8 cellular contexts compared by ENCODE assay signal in the genomic region with DNA sequence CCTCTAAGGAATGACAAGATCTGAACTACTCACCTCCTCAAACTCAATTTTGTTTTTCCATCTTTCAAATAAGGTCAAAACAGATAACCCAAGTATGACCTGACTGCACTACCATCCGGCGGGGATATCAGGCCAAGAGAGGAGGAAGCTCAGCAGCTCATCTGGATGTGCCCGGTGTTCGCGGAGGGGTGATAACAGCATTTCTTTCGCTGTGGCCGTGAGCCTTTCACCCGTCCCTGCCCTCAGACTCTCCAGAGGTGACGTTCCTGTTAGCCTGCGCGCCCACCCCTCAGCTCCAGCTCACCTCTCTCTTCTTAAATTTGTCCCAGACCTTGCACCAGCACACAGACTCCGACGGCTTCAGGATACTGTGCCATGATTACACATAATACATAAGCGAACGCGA. TPM values are rescaled to one million over a fixed set of nuclear protein-coding genes. Genes with fewer than 3 reads are reported as not detected.
A peak's percentile ranks its signal among the peaks of the same experiment; 100 is the strongest.
DNase-seq lines count a peak whose midpoint lies in the region; ATAC-seq and TF ChIP-seq lines count a peak whose summit lies in the region.

No MANE protein-coding gene starts in this region.

- H3K9ac ChIP-seq in DND-41 (ENCODE audit: low read depth, low read length): peak overlapping the region; percentile 95

- peaks cover 35% of the 10 kb centered on the region for H3K4me1 ChIP-seq in DND-41 (ENCODE audit: insufficient read depth, low read length)

- H3K4me1 Mint-ChIP-seq in endothelial cell (ENCODE audit: unreplicated experiment) (no peaks in the 10 kb centered on the region), naive B cell (peaks cover 19 to 57% (median 27%) of the 10 kb centered on the region in 3 donors), type B pancreatic cell (ENCODE audit: unreplicated experiment) (peaks cover 11% of the 10 kb centered on the region)

- H3K27ac Mint-ChIP-seq in endothelial cell (ENCODE audit: unreplicated experiment) (peak overlapping the region; percentile 53), naive B cell (peak overlapping the region; percentile 90 to 99 (median 98)), type B pancreatic cell (peak overlapping the region; percentile 81)

- H3K9me3 Mint-ChIP-seq in endothelial cell (ENCODE audit: unreplicated experiment) (peaks cover 14% of the 10 kb centered on the region), naive B cell (no peaks in the 10 kb centered on the region), type B pancreatic cell (peaks cover 11% of the 10 kb centered on the region)

- peaks cover 44% of the 10 kb centered on the region for H3K79me2 ChIP-seq in DND-41 (ENCODE audit: insufficient read depth, low read length)

- H3K4me3 ChIP-seq in DND-41 (ENCODE audit: low read depth in 1 of 2, low read length in 2 of 2) (peak overlapping the region; percentile 80 to 81), HL-60 (replicated peaks; ENCODE audit: insufficient read depth, low read length) (peak overlapping the region; percentile 79)

- DNase-seq in DND-41: peak; percentile 44
- peak; percentile 8 to 37 for DNase-seq in HL-60 (ENCODE audit: low read depth in 1 of 2, low spot score in 1 of 2)
- peak; percentile 17 for DNase-seq in endothelial cell (ENCODE audit: low spot score)
- DNase-seq in naive B cell: peak; percentile 33
- no peak for DNase-seq in type B pancreatic cell (ENCODE audit: extremely low spot score, unreplicated experiment)
- DNase-seq in NCI-H2081 (lab: John Stamatoyannopoulos, UW): no peak

- H3K36me3 Mint-ChIP-seq in endothelial cell (ENCODE audit: low read depth, unreplicated experiment) (peaks cover 8% of the 10 kb centered on the region), naive B cell (peaks cover 0 to 8% of the 10 kb centered on the region in 2 donors), type B pancreatic cell (peaks cover 12% of the 10 kb centered on the region)

- peak overlapping the region; percentile 84 for H3K4me2 ChIP-seq in DND-41 (ENCODE audit: insufficient read depth, low read length)

- H3K9me3 ChIP-seq in DND-41 (ENCODE audit: insufficient read depth, low read length, severe bottlenecking): no peaks in the 10 kb centered on the region

- TF ChIP-seq CTCF in DND-41 (IDR thresholded peaks at IDR 0.05; ENCODE audit: borderline replicate concordance, extremely low read depth, low read length, poor library complexity, severe bottlenecking): no peak
- no peak for TF ChIP-seq CTCF in HL-60 (IDR thresholded peaks at IDR 0.05; ENCODE audit: insufficient read depth, low read length)
- TF ChIP-seq CTCF in endothelial cell (IDR thresholded peaks at IDR 0.05; ENCODE audit: unreplicated experiment): no peak
- no peak for TF ChIP-seq CTCF in type B pancreatic cell (conservative IDR thresholded peaks at IDR 0.05)

- peak overlapping the region; percentile 94 for H3K4me3 Mint-ChIP-seq in endothelial cell (ENCODE audit: unreplicated experiment)
- H3K4me3 Mint-ChIP-seq in naive B cell: peak overlapping the region; percentile 88 to 100 (median 94)
- H3K4me3 Mint-ChIP-seq in type B pancreatic cell: peak overlapping the region; percentile 91

- peaks cover 6% of the 10 kb centered on the region for H3K36me3 ChIP-seq in DND-41 (ENCODE audit: insufficient read depth, low read length)

- H3K27me3 Mint-ChIP-seq in endothelial cell (ENCODE audit: unreplicated experiment): peaks cover 1% of the 10 kb centered on the region
- no peaks in the 10 kb centered on the region for H3K27me3 Mint-ChIP-seq in naive B cell
- H3K27me3 Mint-ChIP-seq in type B pancreatic cell: no peaks in the 10 kb centered on the region

- H3K27me3 ChIP-seq in DND-41 (ENCODE audit: insufficient read depth, low read length, poor library complexity) (no peaks in the 10 kb centered on the region), HL-60 (ENCODE audit: insufficient read depth, poor library complexity, severe bottlenecking) (no peaks in the 10 kb centered on the region)

- H3K27ac ChIP-seq in DND-41 (ENCODE audit: low read length) (peak overlapping the region; percentile 83), HL-60 (replicated peaks) (peak overlapping the region; percentile 93)

- ATAC-seq in DND-41 (ENCODE audit: insufficient read depth, low read depth) (peak; percentile 40), GM21381 (IDR thresholded peaks at IDR 0.05; ENCODE audit: unreplicated experiment) (peak; percentile 21), naive B cell (ENCODE audit: low read depth in 2 of 2) (peak; percentile 6 to 13)
- ATAC-seq in activated CD4-positive, CD25-positive, alpha-beta regulatory T cell treated with anti-CD3 and anti-CD28 coated beads, Interleukin-2, amount 50 U/mL, for 24 hours: peak; percentile 3 to 5

- peak overlapping the region; percentile 85 for H2AFZ ChIP-seq in DND-41 (ENCODE audit: low read depth, low read length)

- H4K20me1 ChIP-seq in DND-41 (ENCODE audit: insufficient read depth, low read length): peaks cover 3% of the 10 kb centered on the region; the same call in 1 of the 2 replicates

RNA-seq across cellular contexts. Expression of a gene that starts 0.5 kb away (rescaled TPM):
- 6.3 TPM for total RNA-seq in endothelial cell (ENCODE audit: unreplicated experiment)
- 10 to 100 TPM in 2 of 6 donors, 1 to 10 TPM in 4; 3.5 to 16.0 (median 7.1) TPM for polyA plus RNA-seq in naive B cell (ENCODE audit: low read depth in 6 of 6)
- total RNA-seq in type B pancreatic cell (ENCODE audit: low replicate concordance): 6.0 and 9.5 TPM in 2 replicates

Comparison
In these comparisons a context has a peak if more than half of its experiments do, and no peak if none do; other contexts are left out.
1. DNase-seq: peak in DND-41 (single experiment), HL-60 (2 of 2), endothelial cell (single experiment) and naive B cell (single experiment); none in type B pancreatic cell (single experiment) and NCI-H2081 (0 of 2).
2. Peak in every context shown above with its lines, with median percentiles within 50 percentile points of each other: ATAC-seq, H3K27ac Mint-ChIP-seq and H3K4me3 Mint-ChIP-seq.